In the genomic region with DNA sequence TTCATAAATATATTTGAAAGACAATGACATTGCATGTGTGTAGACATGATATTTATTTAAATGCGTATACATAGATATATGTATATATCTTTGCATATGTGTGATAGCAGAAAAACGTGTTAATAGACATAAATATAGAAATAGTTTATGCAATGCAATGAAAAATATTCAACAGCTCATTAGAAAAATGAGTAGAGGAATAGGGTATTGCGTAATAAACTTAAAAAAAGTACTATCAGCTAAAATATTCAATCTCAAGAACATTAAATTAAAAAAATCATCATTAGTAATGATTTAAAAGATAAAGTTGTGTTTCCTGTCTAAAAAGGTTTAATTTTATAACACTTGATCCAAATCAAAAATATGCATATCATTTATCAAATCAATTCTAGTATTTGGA, we compare ENCODE assay signal across 28 cellular contexts.
A peak's percentile ranks its signal among the peaks of the same experiment; 100 is the strongest.
DNase-seq lines count a peak whose midpoint lies in the region; ATAC-seq, FAIRE-seq and TF ChIP-seq lines count a peak whose summit lies in the region.
"Had no signal": no experiment of that assay in that cellular context is flagged by ENCODE, and none has a peak within 500 bp of the region (broad histone marks: within the 10 kb centered on the region; RNA-seq: fewer than 3 reads in every experiment).

No MANE protein-coding gene starts in this region.

- H4K91ac ChIP-seq in IMR-90 (ENCODE audit: insufficient read depth, low read depth, low read length): no peak overlapping the region
- no peak overlapping the region for H4K91ac ChIP-seq in H1 (replicated peaks; ENCODE audit: insufficient read length, low read length)

- H3K4ac ChIP-seq in IMR-90 (ENCODE audit: low read depth, low read length) (no peak overlapping the region), H1 (replicated peaks; ENCODE audit: insufficient read length, low read depth, low read length) (no peak overlapping the region)

- ATAC-seq in IMR-90 (ENCODE audit: low read depth): no peak
- no peak for ATAC-seq in GM18867 (IDR thresholded peaks at IDR 0.05; ENCODE audit: unreplicated experiment)
- ATAC-seq: A549, GM12878 had no signal

- no peaks in the 10 kb centered on the region for H3K23me2 ChIP-seq in H1 (ENCODE audit: low read depth, low read length)

- intact Hi-C loops in IMR-90 (cut with micrococcal nuclease): no loop called here
- intact Hi-C loops in kidney (cut with DNase I): no loop called here

- H2AFZ ChIP-seq in IMR-90 (replicated peaks; ENCODE audit: low read length, poor library complexity): no peak overlapping the region
- no peak overlapping the region for H2AFZ ChIP-seq in H1 (ENCODE audit: low read length)

- POLR2A ChIA-PET in IMR-90 (lab: Charles Lee; ENCODE audit: unreplicated experiment): no interaction called here
- POLR2A ChIA-PET in H1 (lab: Charles Lee; ENCODE audit: partially characterized antibody): no interaction called here

- in situ Hi-C loops in IMR-90 (cut with MboI; ENCODE audit: low sequenced_read_pairs): no loop called here

- FAIRE-seq in A204.1 (lab: Jason Lieb, UNC) (peak; percentile 53), H1 (lab: Jason Lieb, UNC) (no peak), kidney (lab: Jason Lieb, UNC) (peak; percentile 63)
- FAIRE-seq: A549, GM12878, GM12892, GM18507, GM19239 had no signal

- no CpG with 5 or more reads among the region's 3 CpGs for WGBS in IMR-90 (ENCODE audit: extremely low coverage in 2 of 2, insufficient read length in 1 of 2), 2 experiments
- WGBS in H1 (ENCODE audit: extremely low coverage in 1 of 2, insufficient coverage in 1 of 2, insufficient read length in 1 of 2, insufficient replicate concordance in 2 of 2, low coverage in 1 of 2, low lambda C conversion rate in 2 of 2, missing lambda C conversion rate in 1 of 2), 2 experiments: 82% methylated on average over 3 of the region's 3 CpGs; no CpG with 5 or more reads in 1 of the 2 experiments

- H2BK120ac ChIP-seq in IMR-90 (ENCODE audit: low read depth, low read length) (no peak overlapping the region), H1 (replicated peaks; ENCODE audit: low read depth, low read length) (no peak overlapping the region)

- H3K4me3 ChIP-seq in IMR-90 (ENCODE audit: insufficient read depth, low read depth, low read length): no peak overlapping the region
- H3K4me3 ChIP-seq in H1 (ENCODE audit: extremely low read depth in 1 of 4, insufficient read depth in 2 of 4, low read depth in 3 of 4, low read length in 4 of 4): no peak overlapping the region
- H3K4me3 ChIP-seq in kidney (ENCODE audit: low read length in 2 of 2): no peak overlapping the region
- H3K4me3 ChIP-seq: A549, BLaER1, GM12878 had no signal

- H3K27me3 ChIP-seq in IMR-90 (ENCODE audit: control insufficient read depth, insufficient read depth, low read length): no peaks in the 10 kb centered on the region
- H3K27me3 ChIP-seq in H1 (replicated peaks in 1 of 4; ENCODE audit: control insufficient read depth in 3 of 4, extremely low read depth in 1 of 4, insufficient read depth in 3 of 4, low read length in 3 of 4): no peaks in the 10 kb centered on the region
- H3K27me3 ChIP-seq: BE2C, BLaER1 had no signal

- TF ChIP-seq POLR2A in IMR-90 (IDR thresholded peaks at IDR 0.05; ENCODE audit: low read depth, low read length) (no peak), H1 (IDR thresholded peaks at IDR 0.05; ENCODE audit: control extremely low read depth in 1 of 2, low read depth in 2 of 2, low read length in 2 of 2) (no peak)

- no peaks in the 10 kb centered on the region for H3K4me1 ChIP-seq in IMR-90 (ENCODE audit: control insufficient read depth, insufficient read depth, low read length)
- 0 out of 7 replicates have a peak, but pooled peaks cover 0 to 3% (median 0%) of the 10 kb centered on the region in 4 experiments for H3K4me1 ChIP-seq in H1 (replicated peaks in 1 of 4; ENCODE audit: control insufficient read depth in 3 of 4, insufficient read depth in 4 of 4, low read length in 3 of 4)
- no peaks in the 10 kb centered on the region for H3K4me1 ChIP-seq in kidney (ENCODE audit: control insufficient read depth in 1 of 2, insufficient read depth in 1 of 2, low read depth in 1 of 2, low read length in 2 of 2)
- H3K4me1 ChIP-seq: A549, BLaER1 had no signal

- CTCF ChIA-PET in IMR-90 (lab: Yijun Ruan, JAX) (no interaction called here), H1 (lab: Charles Lee; ENCODE audit: partially characterized antibody) (no interaction called here)

- H3K18ac ChIP-seq in IMR-90 (ENCODE audit: low read depth, low read length) (no peak overlapping the region), H1 (ENCODE audit: extremely low read depth, low read length) (no peak overlapping the region)

- no peak overlapping the region for H4K8ac ChIP-seq in IMR-90 (ENCODE audit: low read depth in 2 of 2, low read length in 2 of 2)
- no peak overlapping the region for H4K8ac ChIP-seq in H1 (ENCODE audit: extremely low read depth, insufficient read depth, low read length)

- no peaks in the 10 kb centered on the region for H3K9me1 ChIP-seq in IMR-90 (ENCODE audit: insufficient read depth, low read length)

- no peak for TF ChIP-seq CTCF in IMR-90 (conservative IDR thresholded peaks at IDR 0.05; ENCODE audit: low read depth, low read length)
- no peak for TF ChIP-seq CTCF in H1 (IDR thresholded peaks at IDR 0.05; ENCODE audit: control extremely low read depth in 1 of 3, insufficient read depth in 1 of 3, low read depth in 1 of 3, low read length in 3 of 3)
- no peak for TF ChIP-seq CTCF in kidney (IDR thresholded peaks at IDR 0.05; ENCODE audit: borderline replicate concordance, extremely low read depth, insufficient read depth)

- H2BK20ac ChIP-seq in IMR-90 (ENCODE audit: low read depth, low read length): no peak overlapping the region
- H2BK20ac ChIP-seq in H1 (ENCODE audit: low read length): no peak overlapping the region

- dilution Hi-C loops in IMR-90 (cut with HindIII; ENCODE audit: low sequenced_read_pairs, unreplicated experiment): no loop called here

- DNase-seq in IMR-90: no peak
- DNase-seq in H1 (ENCODE audit: low read depth in 1 of 2, low spot score in 2 of 2): no peak
- no peak for DNase-seq in kidney
- no peak for DNase-seq in pons (ENCODE audit: low spot score)
- DNase-seq in activated naive CD4-positive, alpha-beta T cell treated with anti-CD3 and anti-CD28 coated beads, Interleukin-2, amount 50 U/mL, for 16 hours: no peak
- no peak for DNase-seq in hypothalamus (lab: John Stamatoyannopoulos, UW)
- DNase-seq: 8988T; BE2C; C1 segment of cervical spinal cord; CD4-positive, alpha-beta memory T cell; CD4-positive, CD25-positive, alpha-beta regulatory T cell; CD8-positive, alpha-beta memory T cell; COR-L47; DMS 273 treated with DMSO at 0.1 percent for 48 hours; DMS153; DMS53; DMS79; DND-41; EL; GDM1 had no signal

- H3K56ac ChIP-seq in IMR-90 (ENCODE audit: extremely low read depth, insufficient read depth, low read length) (no peak overlapping the region), H1 (replicated peaks; ENCODE audit: insufficient read length, low read depth, low read length) (no peak overlapping the region)

- H4K5ac ChIP-seq in IMR-90 (ENCODE audit: low read depth, low read length): no peak overlapping the region
- H4K5ac ChIP-seq in H1 (ENCODE audit: insufficient read length, low read depth, low read length): no peak overlapping the region

- BruUV-seq in IMR-90 (replicated peaks; lab: Mats Ljungman, UMichigan): no TSS peak

- H2BK15ac ChIP-seq in IMR-90 (ENCODE audit: low read depth, low read length) (no peak overlapping the region), H1 (ENCODE audit: low read length) (no peak overlapping the region)

- H3K9me3 ChIP-seq in IMR-90 (ENCODE audit: control insufficient read depth, insufficient read depth, low read length) (no peaks in the 10 kb centered on the region), H1 (ENCODE audit: insufficient read depth in 2 of 2, low read depth in 1 of 2, low read length in 1 of 2) (no peaks in the 10 kb centered on the region), kidney (ENCODE audit: control insufficient read depth in 1 of 2, low read length in 2 of 2) (no peaks in the 10 kb centered on the region)
- H3K9me3 ChIP-seq: A549, BE2C, BLaER1 had no signal

- H3K27ac ChIP-seq in IMR-90 (ENCODE audit: insufficient read depth, low read length) (no peak overlapping the region), H1 (ENCODE audit: low read depth, low read length) (no peak overlapping the region), kidney (ENCODE audit: low read depth in 2 of 2, low read length in 2 of 2) (no peak overlapping the region)
- H3K27ac ChIP-seq: A549, BLaER1 had no signal

- TF ChIP-seq RAD21 in IMR-90 (IDR thresholded peaks at IDR 0.05; ENCODE audit: low read length) (no peak), H1 (IDR thresholded peaks at IDR 0.05 in 1 of 2, conservative IDR thresholded peaks at IDR 0.05 in 1 of 2; ENCODE audit: low read depth in 2 of 2, low read length in 2 of 2) (no peak)

- no peak overlapping the region for H2AK9ac ChIP-seq in IMR-90 (replicated peaks; ENCODE audit: low read depth, low read length, poor library complexity)

- H3K4me2 ChIP-seq in IMR-90 (ENCODE audit: low read depth, low read length) (no peak overlapping the region), H1 (ENCODE audit: insufficient read depth in 1 of 2, low read depth in 2 of 2, low read length in 2 of 2) (no peak overlapping the region)
- H3K4me2 ChIP-seq: A549, BLaER1 had no signal

- TF ChIP-seq EP300 in H1 (IDR thresholded peaks at IDR 0.05; ENCODE audit: borderline replicate concordance in 1 of 2, low read depth in 2 of 2, low read length in 2 of 2): no peak

- H3K23ac ChIP-seq in IMR-90 (ENCODE audit: low read depth, low read length) (no peak overlapping the region), H1 (ENCODE audit: insufficient read length) (no peak overlapping the region)

- H4K20me1 ChIP-seq in IMR-90 (ENCODE audit: insufficient read depth, low read length): no peaks in the 10 kb centered on the region
- no peaks in the 10 kb centered on the region for H4K20me1 ChIP-seq in H1 (replicated peaks in 1 of 2; ENCODE audit: control insufficient read depth in 1 of 2, insufficient read depth in 2 of 2, low read length in 2 of 2)
- H4K20me1 ChIP-seq: BLaER1 had no signal

- no peak overlapping the region for H2AK5ac ChIP-seq in IMR-90 (ENCODE audit: low read depth, low read length)
- no peak overlapping the region for H2AK5ac ChIP-seq in H1 (ENCODE audit: low read depth, low read length)

- H2BK12ac ChIP-seq in H1 (ENCODE audit: low read depth, low read length): no peak overlapping the region

- H2BK5ac ChIP-seq in IMR-90 (ENCODE audit: low read depth, low read length, poor library complexity, severe bottlenecking) (no peak overlapping the region), H1 (ENCODE audit: low read depth, low read length) (no peak overlapping the region)

- H3K9ac ChIP-seq in IMR-90 (ENCODE audit: low read depth, low read length) (no peak overlapping the region), H1 (replicated peaks in 1 of 4; ENCODE audit: extremely low read depth in 1 of 4, low read depth in 3 of 4, low read length in 3 of 4) (no peak overlapping the region), kidney (ENCODE audit: low read length in 2 of 2) (no peak overlapping the region)
- H3K9ac ChIP-seq: BLaER1 had no signal

- no peaks in the 10 kb centered on the region for H3K79me2 ChIP-seq in H1 (ENCODE audit: control insufficient read depth in 1 of 2, insufficient read depth in 2 of 2, low read length in 2 of 2)

- H3K36me3 ChIP-seq in IMR-90 (ENCODE audit: control insufficient read depth, insufficient read depth, low read length) (no peaks in the 10 kb centered on the region), H1 (ENCODE audit: control insufficient read depth in 2 of 4, insufficient read depth in 4 of 4, low read length in 3 of 4) (no peaks in the 10 kb centered on the region), kidney (ENCODE audit: control insufficient read depth in 1 of 2, insufficient read depth in 2 of 2, low read length in 2 of 2) (no peaks in the 10 kb centered on the region)
- H3K36me3 ChIP-seq: BE2C, BLaER1 had no signal

- H3K79me1 ChIP-seq in IMR-90 (ENCODE audit: low read depth in 1 of 2, low read length in 2 of 2) (no peaks in the 10 kb centered on the region), H1 (ENCODE audit: low read depth, low read length) (no peaks in the 10 kb centered on the region)

- H3K14ac ChIP-seq in IMR-90 (replicated peaks; ENCODE audit: low read depth, low read length): no peak overlapping the region
- no peak overlapping the region for H3K14ac ChIP-seq in H1 (ENCODE audit: insufficient read length)
